1 cellular context compared by ENCODE assay signal in genomic region chr20:41150664-41151063, GRCh38.
TF ChIP-seq lines count a peak whose summit lies in the region.

No MANE protein-coding gene starts in this region.

TF ChIP-seq in GM12878, 131 proteins besides CTCF, POLR2A, EP300 and RAD21 (continued from another document):
- no peak for TF ChIP-seq ZNF592 (IDR thresholded peaks at IDR 0.05)
- TF ChIP-seq MYC (IDR thresholded peaks at IDR 0.05; ENCODE audit: insufficient read depth, insufficient read length, insufficient replicate concordance, low read length, severe bottlenecking): no peak
- TF ChIP-seq USF1 (IDR thresholded peaks at IDR 0.05; ENCODE audit: borderline replicate concordance, extremely low read length, insufficient read depth, low read depth, low read length): no peak
- no peak for TF ChIP-seq RAD51 (IDR thresholded peaks at IDR 0.05)
- no peak for TF ChIP-seq EZH2 (IDR thresholded peaks at IDR 0.05; ENCODE audit: borderline replicate concordance, control insufficient read depth, low read depth, low read length)
- no peak for TF ChIP-seq ZNF207 (IDR thresholded peaks at IDR 0.05; ENCODE audit: borderline replicate concordance)
- TF ChIP-seq USF2 (IDR thresholded peaks at IDR 0.05; ENCODE audit: borderline replicate concordance, low read depth, low read length): no peak
- no peak for TF ChIP-seq RB1 (IDR thresholded peaks at IDR 0.05; ENCODE audit: borderline replicate concordance)
